In the genomic region with DNA sequence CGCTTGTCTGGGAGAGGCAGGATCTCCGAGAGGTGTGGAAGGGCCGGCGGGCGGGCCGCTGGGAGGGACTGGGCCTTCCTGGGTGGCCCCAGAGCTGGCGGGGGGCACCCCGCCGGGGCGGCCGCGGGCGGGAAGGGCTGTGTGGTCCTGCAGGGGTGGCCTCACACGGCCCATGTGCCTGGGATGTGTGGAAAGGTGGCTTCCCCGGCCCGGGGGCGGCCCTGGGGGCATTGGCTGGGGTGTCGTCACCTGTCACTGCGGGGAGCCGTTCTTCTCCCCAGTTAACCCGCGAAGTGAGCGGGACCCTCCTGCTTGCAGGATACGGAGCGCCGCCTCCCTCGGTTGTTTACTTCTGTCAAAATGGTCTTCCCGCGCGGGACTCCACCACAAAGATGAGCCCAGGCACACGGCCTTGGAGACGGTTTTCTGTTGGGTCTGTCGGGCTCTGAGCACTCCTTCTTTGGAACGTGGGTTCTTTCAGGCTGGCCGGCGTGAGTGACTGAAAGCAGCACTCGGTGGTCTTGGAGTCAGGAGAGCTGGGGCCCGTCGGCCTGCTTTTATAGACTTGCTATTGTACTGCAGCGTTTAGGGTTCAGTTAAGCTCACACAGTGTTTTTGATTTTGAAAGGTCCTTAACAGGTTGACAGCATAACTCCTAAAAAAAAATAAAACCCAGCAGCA, we compare ENCODE assay signal across 8 cellular contexts. TPM values are rescaled to one million over a fixed set of nuclear protein-coding genes. Genes with fewer than 3 reads are reported as not detected.
DNase-seq lines count a peak whose midpoint lies in the region; ATAC-seq and TF ChIP-seq lines count a peak whose summit lies in the region.

No MANE protein-coding gene starts in this region.

- H4K20me1 ChIP-seq in OCI-LY1 (ENCODE audit: insufficient read depth, low read length): no peaks in the 10 kb centered on the region

- H3K9ac ChIP-seq in OCI-LY1 (ENCODE audit: low read length): peak overlapping the region; percentile 93

- no peaks in the 10 kb centered on the region for H3K27me3 ChIP-seq in OCI-LY1 (ENCODE audit: insufficient read depth, low read length)
- H3K27me3 ChIP-seq in thyroid gland: no peaks in the 10 kb centered on the region

- H2AFZ ChIP-seq in OCI-LY1 (ENCODE audit: low read length): no peak overlapping the region

- H3K27ac ChIP-seq in OCI-LY1 (ENCODE audit: low read depth, low read length, poor library complexity, severe bottlenecking) (peak overlapping the region; percentile 83), thyroid gland (peak overlapping the region; percentile 58 to 95 (median 94))

- DNase-seq in NCI-H345 (lab: John Stamatoyannopoulos, UW) (peak; percentile 31), NCI-H345 treated with DMSO at 0.1 percent for 48 hours (lab: John Stamatoyannopoulos, UW; ENCODE audit: unreplicated experiment) (no peak), germinal center (ENCODE audit: low spot score) (peak; percentile 25), occipital lobe (lab: John Stamatoyannopoulos, UW) (peak; percentile 62), thyroid gland (peak in 1 of 2 donors; percentile 21)
- peak; percentile 49 for DNase-seq in activated effector memory CD4-positive, alpha-beta T cell treated with Interleukin-2 at 50 U/mL for 16 hours

- H3K36me3 ChIP-seq in OCI-LY1 (ENCODE audit: insufficient read depth, low read length) (peaks cover 35% of the 10 kb centered on the region; the same call in 1 of the 2 replicates), thyroid gland (no peaks in the 10 kb centered on the region)

- TF ChIP-seq CTCF in OCI-LY1 (IDR thresholded peaks at IDR 0.05; ENCODE audit: low read length): no peak
- TF ChIP-seq CTCF in thyroid gland (IDR thresholded peaks at IDR 0.05): no peak

- no peaks in the 10 kb centered on the region for H3K9me3 ChIP-seq in OCI-LY1 (ENCODE audit: low read length)
- H3K9me3 ChIP-seq in thyroid gland: no peaks in the 10 kb centered on the region

- H3K79me2 ChIP-seq in OCI-LY1 (ENCODE audit: insufficient read depth, low read length): peaks cover 57% of the 10 kb centered on the region

- peak overlapping the region; percentile 87 for H3K4me3 ChIP-seq in OCI-LY1 (ENCODE audit: low read depth, low read length, poor library complexity, severe bottlenecking)
- H3K4me3 ChIP-seq in thyroid gland (replicated peaks in 1 of 3): peak overlapping the region; percentile 82 to 89 (median 88)

- no peak for TF ChIP-seq POLR2A in thyroid gland (IDR thresholded peaks at IDR 0.05)

- WGBS in thyroid gland, 2 donors: 0% methylated on average over 20 of the region's 40 CpGs

- no peaks in the 10 kb centered on the region for H3F3A ChIP-seq in OCI-LY1 (ENCODE audit: insufficient read depth, low read length)

- peaks cover 52% of the 10 kb centered on the region for H3K4me1 ChIP-seq in OCI-LY1 (ENCODE audit: insufficient read depth, low read length, severe bottlenecking)
- peaks cover 12 to 20% of the 10 kb centered on the region in 2 donors for H3K4me1 ChIP-seq in thyroid gland

- intact Hi-C loops in thyroid gland (cut with DNase I): no loop called here

- no peaks in the 10 kb centered on the region for H3K9me2 ChIP-seq in OCI-LY1 (ENCODE audit: low read depth, low read length)

- ATAC-seq in HG02852 (IDR thresholded peaks at IDR 0.05; ENCODE audit: unreplicated experiment): peak; percentile 43

- H3K4me2 ChIP-seq in OCI-LY1 (ENCODE audit: low read length): peak overlapping the region; percentile 96

RNA-seq across cellular contexts. Expression of gene SMC3, which starts 0.7 kb away (rescaled TPM):
- total RNA-seq in occipital lobe: 59.3 TPM
- total RNA-seq in thyroid gland: 10 to 100 TPM; 28.5 to 38.2 (median 30.8) TPM
